ENCODE assay signal across 23 cellular contexts in the genomic region with DNA sequence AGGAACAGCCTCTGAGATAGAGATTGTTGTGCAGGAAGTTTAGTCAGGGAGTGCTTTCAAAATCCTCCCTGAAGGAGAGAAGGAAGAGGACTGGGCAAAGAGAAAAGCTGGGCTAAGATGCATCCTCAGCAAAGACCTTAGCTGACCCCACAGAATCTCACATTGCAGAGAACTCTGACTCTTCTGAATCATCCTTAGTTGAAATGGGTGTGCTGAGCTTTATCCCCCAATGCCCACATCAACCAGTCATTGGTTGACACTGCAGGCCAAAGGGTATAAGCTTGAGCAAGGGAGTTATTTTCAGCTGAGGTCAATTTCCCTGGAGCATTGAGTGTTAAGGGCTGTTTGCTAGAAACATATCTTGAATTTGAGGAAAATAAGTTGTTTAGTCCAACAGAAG.
"Had no signal": no experiment of that assay in that cellular context is flagged by ENCODE, and none has a peak within 500 bp of the region (broad histone marks: within the 10 kb centered on the region; RNA-seq: fewer than 3 reads in every experiment).

No MANE protein-coding gene starts in this region.

- H3K4me1 ChIP-seq: ascending aorta, Peyer's patch had no signal

- ATAC-seq: activated CD8-positive, alpha-beta T cell treated with anti-CD3 and anti-CD28 coated beads, Interleukin-2, amount 10 ng/mL, durations not matched to agents 7 days and 5 days; T-helper 17 cell; WTC11 had no signal

- H3K4me2 ChIP-seq: KMS-11 had no signal

- H3K27me3 ChIP-seq: ascending aorta, Peyer's patch had no signal

- H3K9me3 ChIP-seq: ascending aorta, Peyer's patch had no signal

- H3K4me3 ChIP-seq: ascending aorta, Peyer's patch had no signal

- H3K36me3 ChIP-seq: ascending aorta, Peyer's patch had no signal

- H3K27ac ChIP-seq: ascending aorta, KMS-11, Peyer's patch had no signal

- H3K9ac ChIP-seq: KMS-11 had no signal

- DNase-seq: activated CD4-positive, alpha-beta T cell treated with anti-CD3 and anti-CD28 coated beads for 48 hours; activated CD4-positive, alpha-beta T cell treated with anti-CD3 and anti-CD28 coated beads, Interleukin-2, amount 50 U/mL, for 4 hours; activated CD4-positive, CD25-positive, alpha-beta regulatory T cell treated with anti-CD3 and anti-CD28 coated beads, Interleukin-2, amount 50 U/mL, for 72 hours; activated CD8-positive, alpha-beta memory T cell treated with anti-CD3 and anti-CD28 coated beads, Interleukin-2, amount 50 U/mL, for 48 hours; activated CD8-positive, alpha-beta T cell treated with anti-CD3 and anti-CD28 coated beads, Interleukin-2, amount 10 ng/mL, durations not matched to agents 7 days and 5 days; activated effector memory CD4-positive, alpha-beta T cell treated with Interleukin-2 at 50 U/mL for 16 hours; activated naive CD4-positive, alpha-beta T cell; activated T-cell treated with anti-CD3 and anti-CD28 coated beads, Interleukin-2, amount 50 U/mL, for 1 hour; amniotic stem cell; MM.1S; NCI-H1105; NCI-H1436; NCI-H1694 treated with DMSO at 0.1 percent for 48 hours; NCI-H2081; NCI-H446; NCI-H524; Peyer's patch; SIG-M5; T-helper 17 cell; T-helper 9 cell had no signal
